ENCODE assay signal across 25 cellular contexts in the genomic region with DNA sequence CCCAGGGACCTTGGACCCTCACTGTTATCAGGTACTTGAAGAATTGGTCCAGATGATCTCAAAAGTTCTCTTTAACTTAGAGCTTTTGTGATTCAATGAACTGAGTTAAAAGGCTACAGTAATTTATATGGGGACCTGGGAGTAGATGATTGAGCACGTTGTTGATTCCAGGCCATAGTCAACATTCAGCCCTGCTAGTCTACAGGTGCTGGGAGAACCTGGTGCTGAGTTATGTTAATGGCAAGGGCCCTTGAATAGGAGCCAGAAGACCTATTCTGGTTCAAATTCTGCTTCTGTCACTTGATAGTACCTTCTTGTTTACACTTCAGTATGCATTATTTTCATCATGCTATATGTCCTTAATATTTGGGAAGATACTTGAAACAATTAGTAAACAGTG. TPM values are rescaled to one million over a fixed set of nuclear protein-coding genes. Genes with fewer than 3 reads are reported as not detected.
"Had no signal": no experiment of that assay in that cellular context is flagged by ENCODE, and none has a peak within 500 bp of the region (broad histone marks: within the 10 kb centered on the region; RNA-seq: fewer than 3 reads in every experiment).

No MANE protein-coding gene starts in this region.

- H3K4me3 ChIP-seq: left lung, lower lobe of right lung, ovary, right atrium auricular region, right lobe of liver, smooth muscle cell, tibial nerve, uterus had no signal

- ATAC-seq: left colon; left lung; lower lobe of right lung; natural killer cell; right lobe of liver; stimulated activated memory B cell treated with anti-CD40 and anti-IgM and Interleukin-4, amounts not matched to agents 10 μg/mL and 1 μg/mL and 100 μg/mL, for 72 hours; stimulated activated naive CD8-positive, alpha-beta T cell treated with anti-CD3 and anti-CD28 coated beads, Interleukin-15, amount 100 ng/mL, for 72 hours had no signal

- H3K27ac ChIP-seq: left lung, lower lobe of right lung, ovary, right atrium auricular region, right lobe of liver, tibial nerve, uterus had no signal

- H3K36me3 ChIP-seq: ovary, uterus had no signal

- H3K27ac Mint-ChIP-seq: immature natural killer cell; mesothelial cell of epicardium; naive B cell; natural killer cell; progenitor cell of endocrine pancreas; stimulated activated memory B cell treated with anti-CD40 and anti-IgM and Interleukin-4, amounts not matched to agents 10 μg/mL and 1 μg/mL and 100 μg/mL, for 72 hours; stimulated activated naive CD8-positive, alpha-beta T cell treated with anti-CD3 and anti-CD28 coated beads, Interleukin-15, amount 100 ng/mL, for 72 hours; type B pancreatic cell had no signal

- H3K9me3 ChIP-seq: left lung, lower lobe of right lung, ovary, right atrium auricular region, right lobe of liver, tibial nerve, uterus had no signal

- H3K27me3 ChIP-seq: left lung, ovary, right atrium auricular region, right lobe of liver, tibial nerve, uterus had no signal

- H3K9me3 Mint-ChIP-seq: immature natural killer cell; mesothelial cell of epicardium; naive B cell; natural killer cell; stimulated activated memory B cell treated with anti-CD40 and anti-IgM and Interleukin-4, amounts not matched to agents 10 μg/mL and 1 μg/mL and 100 μg/mL, for 72 hours; stimulated activated naive CD8-positive, alpha-beta T cell treated with anti-CD3 and anti-CD28 coated beads, Interleukin-15, amount 100 ng/mL, for 72 hours; type B pancreatic cell had no signal

- H3K4me1 Mint-ChIP-seq: immature natural killer cell; naive B cell; natural killer cell; stimulated activated memory B cell treated with anti-CD40 and anti-IgM and Interleukin-4, amounts not matched to agents 10 μg/mL and 1 μg/mL and 100 μg/mL, for 72 hours had no signal

- H3K27me3 Mint-ChIP-seq: progenitor cell of endocrine pancreas; stimulated activated memory B cell treated with anti-CD40 and anti-IgM and Interleukin-4, amounts not matched to agents 10 μg/mL and 1 μg/mL and 100 μg/mL, for 72 hours; type B pancreatic cell had no signal

- H3K36me3 Mint-ChIP-seq: immature natural killer cell; naive B cell; natural killer cell; stimulated activated memory B cell treated with anti-CD40 and anti-IgM and Interleukin-4, amounts not matched to agents 10 μg/mL and 1 μg/mL and 100 μg/mL, for 72 hours had no signal

- DNase-seq: hypothalamus; immature natural killer cell; kidney; left colon; left lung; lower lobe of right lung; mammary epithelial cell; mesenchymal stem cell; naive B cell; natural killer cell; ovary; right lobe of liver; stimulated activated CD4-positive, alpha-beta T cell treated with anti-CD3 and anti-CD28 coated beads, Interleukin-2, amount 100 ng/mL, for 24 hours; stimulated activated CD4-positive, alpha-beta T cell treated with anti-CD3 and anti-CD28 coated beads, Interleukin-4, amount 100 ng/mL, for 1 hour; stimulated activated naive CD4-positive, alpha-beta T cell treated with Interleukin-2 at 50 U/mL for 16 hours; stimulated activated naive CD8-positive, alpha-beta T cell treated with anti-CD3 and anti-CD28 coated beads, Interleukin-15, amount 100 ng/mL, for 72 hours; substantia nigra; uterus had no signal

- H3K4me3 Mint-ChIP-seq: immature natural killer cell; mesothelial cell of epicardium; naive B cell; natural killer cell; stimulated activated memory B cell treated with anti-CD40 and anti-IgM and Interleukin-4, amounts not matched to agents 10 μg/mL and 1 μg/mL and 100 μg/mL, for 72 hours; stimulated activated naive CD8-positive, alpha-beta T cell treated with anti-CD3 and anti-CD28 coated beads, Interleukin-15, amount 100 ng/mL, for 72 hours; type B pancreatic cell had no signal

- H3K4me1 ChIP-seq: left lung, lower lobe of right lung, right lobe of liver, tibial nerve, uterus had no signal

- H3K4me2 ChIP-seq: smooth muscle cell had no signal

RNA-seq across cellular contexts. Expression of gene DYRK3, which starts 11.2 kb away (rescaled TPM):
- polyA plus RNA-seq: immature natural killer cell had no signal
